Comparison of ENCODE assay signal across 8 cellular contexts in genomic region chr1:152141971-152142584, GRCh38. TPM values are rescaled to one million over a fixed set of nuclear protein-coding genes. Genes with fewer than 3 reads are reported as not detected.
DNase-seq lines count a peak whose midpoint lies in the region; ATAC-seq, FAIRE-seq and TF ChIP-seq lines count a peak whose summit lies in the region.

No MANE protein-coding gene starts in this region.

- TF ChIP-seq CTCF in astrocyte (IDR thresholded peaks at IDR 0.05; ENCODE audit: insufficient read depth, low read depth, low read length) (peak; percentile 97), testis (IDR thresholded peaks at IDR 0.05) (peak; percentile 45 to 68 (median 61))

- H3K9ac ChIP-seq in astrocyte (ENCODE audit: low read length), result no peak overlapping the region

- H3K27me3 Mint-ChIP-seq in stimulated activated naive CD8-positive, alpha-beta T cell treated with anti-CD3 and anti-CD28 coated beads, Interleukin-15, amount 100 ng/mL, for 72 hours, result peaks cover 51% of the 10 kb centered on the region
- peaks cover 25% of the 10 kb centered on the region for H3K27me3 Mint-ChIP-seq in astrocyte (ENCODE audit: low read depth, unreplicated experiment)

- intact Hi-C loops in testis (cut with DNase I; ENCODE audit: low total_unique reads), result no loop called here

- no peaks in the 10 kb centered on the region for H4K20me1 ChIP-seq in astrocyte (ENCODE audit: insufficient read depth, low read length)

- peak; percentile 41 for DNase-seq in stimulated activated naive CD8-positive, alpha-beta T cell treated with anti-CD3 and anti-CD28 coated beads, Interleukin-15, Interleukin-2, amounts not matched to agents 100 U/mL and 50 U/mL, for 24 hours
- DNase-seq in stimulated activated naive CD8-positive, alpha-beta T cell treated with anti-CD3 and anti-CD28 coated beads, Interleukin-15, amount 100 ng/mL, for 72 hours, result no peak
- DNase-seq in NCI-H1092 (lab: John Stamatoyannopoulos, UW) (peak; percentile 5), astrocyte (ENCODE audit: low read depth) (peak; percentile 36), inferior parietal cortex (ENCODE audit: extremely low spot score) (peak; percentile 77), testis (peak; percentile 74)

- no peak for TF ChIP-seq POLR2A in testis (IDR thresholded peaks at IDR 0.05)

- peaks cover 9 to 17% of the 10 kb centered on the region in 2 donors for H3K9me3 Mint-ChIP-seq in stimulated activated naive CD8-positive, alpha-beta T cell treated with anti-CD3 and anti-CD28 coated beads, Interleukin-15, amount 100 ng/mL, for 72 hours
- H3K9me3 Mint-ChIP-seq in astrocyte (ENCODE audit: unreplicated experiment), result peaks cover 12% of the 10 kb centered on the region

- no peak overlapping the region for H3K27ac ChIP-seq in astrocyte (ENCODE audit: low read depth, low read length)
- H3K27ac ChIP-seq in testis, result no peak overlapping the region

- H3K4me3 ChIP-seq in astrocyte (ENCODE audit: insufficient read depth, low read depth, low read length), result no peak overlapping the region
- no peak overlapping the region for H3K4me3 ChIP-seq in testis

- no peak for ATAC-seq in stimulated activated naive CD8-positive, alpha-beta T cell treated with anti-CD3 and anti-CD28 coated beads, Interleukin-15, Interleukin-2, amounts not matched to agents 100 U/mL and 50 U/mL, for 24 hours
- no peak for ATAC-seq in stimulated activated naive CD8-positive, alpha-beta T cell treated with anti-CD3 and anti-CD28 coated beads, Interleukin-15, amount 100 ng/mL, for 72 hours
- ATAC-seq in HG03196 (IDR thresholded peaks at IDR 0.05; ENCODE audit: unreplicated experiment) (no peak), HG02885 (IDR thresholded peaks at IDR 0.05; ENCODE audit: poor library complexity, unreplicated experiment) (no peak)

- H3K36me3 ChIP-seq in astrocyte (ENCODE audit: insufficient read depth, low read length) (no peaks in the 10 kb centered on the region), testis (ENCODE audit: low read depth, missing control alignments) (no peaks in the 10 kb centered on the region)

- no peak overlapping the region for H2AFZ ChIP-seq in astrocyte (ENCODE audit: low read depth, low read length)

- peaks cover 8% of the 10 kb centered on the region for H3K4me1 Mint-ChIP-seq in stimulated activated naive CD8-positive, alpha-beta T cell treated with anti-CD3 and anti-CD28 coated beads, Interleukin-15, amount 100 ng/mL, for 72 hours
- peaks cover 11% of the 10 kb centered on the region for H3K4me1 Mint-ChIP-seq in astrocyte (ENCODE audit: low read depth, unreplicated experiment)

- H3K27me3 ChIP-seq in astrocyte (ENCODE audit: insufficient read depth, low read length) (peaks cover 13% of the 10 kb centered on the region), testis (no peaks in the 10 kb centered on the region)

- peak; percentile 97 for FAIRE-seq in astrocyte (lab: Jason Lieb, UNC)

- no peaks in the 10 kb centered on the region for H3K79me2 ChIP-seq in astrocyte (ENCODE audit: insufficient read depth, low read length)

- H3K4me1 ChIP-seq in astrocyte (ENCODE audit: insufficient read depth, low read length) (no peaks in the 10 kb centered on the region), testis (no peaks in the 10 kb centered on the region)

- H3K9me3 ChIP-seq in astrocyte (ENCODE audit: insufficient read depth, low read depth, low read length), result no peaks in the 10 kb centered on the region
- no peaks in the 10 kb centered on the region for H3K9me3 ChIP-seq in testis

- H3K27ac Mint-ChIP-seq in stimulated activated naive CD8-positive, alpha-beta T cell treated with anti-CD3 and anti-CD28 coated beads, Interleukin-15, amount 100 ng/mL, for 72 hours, result no peak overlapping the region
- no peak overlapping the region for H3K27ac Mint-ChIP-seq in astrocyte (ENCODE audit: unreplicated experiment)

- no peak overlapping the region for H3K4me2 ChIP-seq in astrocyte (ENCODE audit: low read length)

- H3K36me3 Mint-ChIP-seq in astrocyte (ENCODE audit: low read depth, unreplicated experiment), result no peaks in the 10 kb centered on the region

- H3K4me3 Mint-ChIP-seq in stimulated activated naive CD8-positive, alpha-beta T cell treated with anti-CD3 and anti-CD28 coated beads, Interleukin-15, amount 100 ng/mL, for 72 hours, result no peak overlapping the region
- H3K4me3 Mint-ChIP-seq in astrocyte (ENCODE audit: unreplicated experiment), result no peak overlapping the region

- WGBS in testis, 2 donors, result 13 to 17% methylated on average over 1 of the region's 1 CpG

RNA-seq across cellular contexts. Expression of gene RPTN, which starts 16.9 kb away (rescaled TPM):
- total RNA-seq in astrocyte (0.07 and 0.09 TPM in 2 replicates), testis (under 1 TPM in 1 of 2 donors, not detected in 1; 0.06 TPM)
- polyA plus RNA-seq in testis (ENCODE audit: insufficient read depth, low read depth, low replicate concordance), result not detected

RNA-seq across cellular contexts. Expression of gene TCHH, which starts 26.8 kb away (rescaled TPM):
- total RNA-seq in astrocyte (0.70 and 0.86 TPM in 2 replicates), testis (1 to 10 TPM; 2.2 to 2.9 TPM)
- polyA plus RNA-seq in testis (ENCODE audit: insufficient read depth, low read depth, low replicate concordance), result 0.53 TPM

RNA-seq across cellular contexts. Expression of gene TCHHL1, which starts 53.2 kb away (rescaled TPM):
- not detected in 2 replicates for total RNA-seq in astrocyte
- total RNA-seq in testis, result under 1 TPM in 1 of 2 donors, not detected in 1; 0.12 TPM
- polyA plus RNA-seq in testis (ENCODE audit: insufficient read depth, low read depth, low replicate concordance), result not detected

Comparison
In these comparisons a context has a peak if more than half of its experiments do, and no peak if none do; other contexts are left out.
1. DNase-seq: peak in stimulated activated naive CD8-positive, alpha-beta T cell treated with anti-CD3 and anti-CD28 coated beads, Interleukin-15, Interleukin-2, amounts not matched to agents 100 U/mL and 50 U/mL, for 24 hours (single experiment), NCI-H1092 (single experiment), astrocyte (single experiment), inferior parietal cortex (single experiment) and testis (single experiment); none in stimulated activated naive CD8-positive, alpha-beta T cell treated with anti-CD3 and anti-CD28 coated beads, Interleukin-15, amount 100 ng/mL, for 72 hours (0 of 2).